ENCODE assay signal across 18 cellular contexts in the genomic region with DNA sequence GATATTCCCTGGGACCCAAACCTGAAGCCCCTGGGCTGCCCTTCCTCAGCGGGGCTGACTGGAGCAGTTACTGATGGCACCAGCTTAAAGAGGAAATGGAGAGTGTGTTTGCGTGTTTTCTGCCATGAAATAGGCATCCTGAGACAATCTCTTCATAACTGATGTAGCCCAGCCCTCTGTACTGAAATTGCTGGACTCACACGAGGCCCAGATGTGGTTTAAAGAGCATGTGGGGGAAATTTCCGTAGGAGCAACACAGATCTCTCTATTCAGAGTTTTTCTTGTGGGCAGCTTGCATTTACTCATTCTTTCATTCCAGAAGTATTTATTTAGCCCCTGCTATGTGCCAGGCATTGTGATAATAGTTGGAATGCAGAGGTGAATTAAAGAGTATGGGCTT.
A peak's percentile ranks its signal among the peaks of the same experiment; 100 is the strongest.
DNase-seq lines count a peak whose midpoint lies in the region; ATAC-seq and TF ChIP-seq lines count a peak whose summit lies in the region.
"Had no signal": no experiment of that assay in that cellular context is flagged by ENCODE, and none has a peak within 500 bp of the region (broad histone marks: within the 10 kb centered on the region; RNA-seq: fewer than 3 reads in every experiment).

No MANE protein-coding gene starts in this region.

- H3K4me3 ChIP-seq in AG09309 (ENCODE audit: control insufficient read depth, low read depth, low read length): no peak overlapping the region
- H3K4me3 ChIP-seq in fibroblast of the aortic adventitia (ENCODE audit: low read depth, low read length): no peak overlapping the region
- no peak overlapping the region for H3K4me3 ChIP-seq in GM23338

- no peaks in the 10 kb centered on the region for H3K4me1 Mint-ChIP-seq in GM23338
- H3K4me1 Mint-ChIP-seq: CD14-positive monocyte had no signal

- no peaks in the 10 kb centered on the region for H3K79me2 ChIP-seq in GM23338 (replicated peaks; ENCODE audit: insufficient read depth)

- no peaks in the 10 kb centered on the region for H3K27me3 ChIP-seq in GM23338 (ENCODE audit: insufficient read depth)
- H3K27me3 ChIP-seq: BE2C had no signal

- no peaks in the 10 kb centered on the region for H3K36me3 ChIP-seq in GM23338 (ENCODE audit: insufficient read depth)
- H3K36me3 ChIP-seq: BE2C had no signal

- no peak overlapping the region for H3K4me3 Mint-ChIP-seq in GM23338
- H3K4me3 Mint-ChIP-seq: CD14-positive monocyte; CD8-positive, alpha-beta T cell had no signal

- DNase-seq in AG09309 (ENCODE audit: low read depth): peak; percentile 3
- peak; percentile 12 for DNase-seq in GM04504 (ENCODE audit: low read depth)
- DNase-seq in astrocyte of the hippocampus (ENCODE audit: low read depth, low spot score): peak; percentile 11
- peak; percentile 26 for DNase-seq in fibroblast of the aortic adventitia (ENCODE audit: low read depth)
- no peak for DNase-seq in activated naive CD4-positive, alpha-beta T cell treated with Interleukin-2 at 50 U/mL for 16 hours
- no peak for DNase-seq in GM23338 (ENCODE audit: low spot score)
- DNase-seq: 8988T; BE2C; CD8-positive, alpha-beta T cell; COR-L47; DMS153; DND-41; GDM1; IMR-90 had no signal

- no peaks in the 10 kb centered on the region for H4K20me1 ChIP-seq in GM23338 (replicated peaks; ENCODE audit: insufficient read depth)

- no peaks in the 10 kb centered on the region for H3K4me1 ChIP-seq in GM23338 (ENCODE audit: insufficient read depth)

- no peaks in the 10 kb centered on the region for H3F3A ChIP-seq in GM23338 (replicated peaks; ENCODE audit: low read depth)

- peaks cover 5% of the 10 kb centered on the region for H3K9me3 Mint-ChIP-seq in GM23338

- H3K36me3 Mint-ChIP-seq in GM23338 (ENCODE audit: low read depth): no peaks in the 10 kb centered on the region
- H3K36me3 Mint-ChIP-seq: CD14-positive monocyte; CD8-positive, alpha-beta T cell had no signal

- no peak overlapping the region for H2AFZ ChIP-seq in GM23338

- no peak overlapping the region for H3K4me2 ChIP-seq in GM23338

- no peak overlapping the region for H3K27ac ChIP-seq in GM23338 (ENCODE audit: low read depth)

- no peak overlapping the region for H3K27ac Mint-ChIP-seq in GM23338
- H3K27ac Mint-ChIP-seq: CD14-positive monocyte; CD8-positive, alpha-beta T cell had no signal

- peaks cover 5% of the 10 kb centered on the region for H3K9me2 ChIP-seq in GM23338 (ENCODE audit: insufficient read depth)

- ATAC-seq in HG02588 (IDR thresholded peaks at IDR 0.05; ENCODE audit: unreplicated experiment) (no peak), GM23338 (no peak)
- ATAC-seq in activated CD4-positive, CD25-positive, alpha-beta regulatory T cell treated with anti-CD3 and anti-CD28 coated beads, Interleukin-2, amount 50 U/mL, for 24 hours: no peak
- ATAC-seq: CD8-positive, alpha-beta T cell; HCT116 had no signal

- peaks cover 3% of the 10 kb centered on the region for H3K27me3 Mint-ChIP-seq in GM23338 (ENCODE audit: insufficient read depth, low read depth, poor library complexity)

- no peak for TF ChIP-seq CTCF in AG09309 (IDR thresholded peaks at IDR 0.05; ENCODE audit: control insufficient read depth, insufficient read depth, low read depth, low read length, missing control alignments)
- TF ChIP-seq CTCF in fibroblast of the aortic adventitia (IDR thresholded peaks at IDR 0.05; ENCODE audit: insufficient read depth, low read length): no peak
- TF ChIP-seq CTCF in GM23338 (conservative IDR thresholded peaks at IDR 0.05; ENCODE audit: low read depth in 2 of 2): no peak

TF ChIP-seq in GM23338, 12 proteins besides CTCF, POLR2A, EP300 and RAD21 (continues in another document):
- TF ChIP-seq NANOG (IDR thresholded peaks at IDR 0.05; ENCODE audit: borderline replicate concordance) (no peak), CREB1 (CRISPR knock-in tag; IDR thresholded peaks at IDR 0.05; ENCODE audit: low read depth) (no peak), JUNB (IDR thresholded peaks at IDR 0.05; ENCODE audit: unreplicated experiment) (no peak), ZNF114 (CRISPR knock-in tag; IDR thresholded peaks at IDR 0.05) (no peak), EZH2phosphoT487 (IDR thresholded peaks at IDR 0.05; ENCODE audit: unreplicated experiment) (no peak)
- TF ChIP-seq, protein P1, sequence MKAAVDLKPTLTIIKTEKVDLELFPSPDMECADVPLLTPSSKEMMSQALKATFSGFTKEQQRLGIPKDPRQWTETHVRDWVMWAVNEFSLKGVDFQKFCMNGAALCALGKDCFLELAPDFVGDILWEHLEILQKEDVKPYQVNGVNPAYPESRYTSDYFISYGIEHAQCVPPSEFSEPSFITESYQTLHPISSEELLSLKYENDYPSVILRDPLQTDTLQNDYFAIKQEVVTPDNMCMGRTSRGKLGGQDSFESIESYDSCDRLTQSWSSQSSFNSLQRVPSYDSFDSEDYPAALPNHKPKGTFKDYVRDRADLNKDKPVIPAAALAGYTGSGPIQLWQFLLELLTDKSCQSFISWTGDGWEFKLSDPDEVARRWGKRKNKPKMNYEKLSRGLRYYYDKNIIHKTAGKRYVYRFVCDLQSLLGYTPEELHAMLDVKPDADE (IDR thresholded peaks at IDR 0.05): no peak
- TF ChIP-seq, protein P2, sequence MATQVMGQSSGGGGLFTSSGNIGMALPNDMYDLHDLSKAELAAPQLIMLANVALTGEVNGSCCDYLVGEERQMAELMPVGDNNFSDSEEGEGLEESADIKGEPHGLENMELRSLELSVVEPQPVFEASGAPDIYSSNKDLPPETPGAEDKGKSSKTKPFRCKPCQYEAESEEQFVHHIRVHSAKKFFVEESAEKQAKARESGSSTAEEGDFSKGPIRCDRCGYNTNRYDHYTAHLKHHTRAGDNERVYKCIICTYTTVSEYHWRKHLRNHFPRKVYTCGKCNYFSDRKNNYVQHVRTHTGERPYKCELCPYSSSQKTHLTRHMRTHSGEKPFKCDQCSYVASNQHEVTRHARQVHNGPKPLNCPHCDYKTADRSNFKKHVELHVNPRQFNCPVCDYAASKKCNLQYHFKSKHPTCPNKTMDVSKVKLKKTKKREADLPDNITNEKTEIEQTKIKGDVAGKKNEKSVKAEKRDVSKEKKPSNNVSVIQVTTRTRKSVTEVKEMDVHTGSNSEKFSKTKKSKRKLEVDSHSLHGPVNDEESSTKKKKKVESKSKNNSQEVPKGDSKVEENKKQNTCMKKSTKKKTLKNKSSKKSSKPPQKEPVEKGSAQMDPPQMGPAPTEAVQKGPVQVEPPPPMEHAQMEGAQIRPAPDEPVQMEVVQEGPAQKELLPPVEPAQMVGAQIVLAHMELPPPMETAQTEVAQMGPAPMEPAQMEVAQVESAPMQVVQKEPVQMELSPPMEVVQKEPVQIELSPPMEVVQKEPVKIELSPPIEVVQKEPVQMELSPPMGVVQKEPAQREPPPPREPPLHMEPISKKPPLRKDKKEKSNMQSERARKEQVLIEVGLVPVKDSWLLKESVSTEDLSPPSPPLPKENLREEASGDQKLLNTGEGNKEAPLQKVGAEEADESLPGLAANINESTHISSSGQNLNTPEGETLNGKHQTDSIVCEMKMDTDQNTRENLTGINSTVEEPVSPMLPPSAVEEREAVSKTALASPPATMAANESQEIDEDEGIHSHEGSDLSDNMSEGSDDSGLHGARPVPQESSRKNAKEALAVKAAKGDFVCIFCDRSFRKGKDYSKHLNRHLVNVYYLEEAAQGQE (IDR thresholded peaks at IDR 0.05; ENCODE audit: unreplicated experiment): no peak

Comparison
In these comparisons a context has a peak if more than half of its experiments do, and no peak if none do; other contexts are left out.
1. DNase-seq: peak in AG09309 (single experiment), GM04504 (single experiment), astrocyte of the hippocampus (single experiment) and fibroblast of the aortic adventitia (single experiment); none in activated naive CD4-positive, alpha-beta T cell treated with Interleukin-2 at 50 U/mL for 16 hours (single experiment) and GM23338 (single experiment).